In the genomic region with DNA sequence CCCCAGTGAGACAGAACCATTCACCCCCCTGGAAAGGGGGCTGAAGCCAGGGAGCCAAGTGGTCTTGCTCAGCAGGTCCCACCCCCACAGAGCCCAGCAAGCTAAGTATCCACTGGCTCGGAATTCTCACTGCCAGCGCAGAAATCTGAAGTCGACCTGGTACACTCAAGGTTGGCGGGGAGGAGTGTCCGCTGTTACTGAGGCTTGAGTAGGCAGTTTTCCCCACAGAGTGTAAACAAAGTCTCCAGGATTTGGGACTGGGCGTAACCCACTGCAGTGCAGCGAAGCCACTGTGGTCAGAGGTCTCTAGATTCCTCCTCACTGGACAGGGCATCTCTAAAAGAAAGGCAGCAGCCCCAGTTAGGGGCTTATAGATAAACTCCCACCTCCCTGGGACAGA, we compare ENCODE assay signal across 7 cellular contexts. TPM values are rescaled to one million over a fixed set of nuclear protein-coding genes. Genes with fewer than 3 reads are reported as not detected.
"Had no signal": no experiment of that assay in that cellular context is flagged by ENCODE, and none has a peak within 500 bp of the region (broad histone marks: within the 10 kb centered on the region; RNA-seq: fewer than 3 reads in every experiment).

No MANE protein-coding gene starts in this region.

- ATAC-seq: GM23338, K562 had no signal

- DNase-seq: H9, HCEC 1CT, IMR-90 had no signal

- H3K4me3 ChIP-seq: GM23338, K562 had no signal

RNA-seq across cellular contexts. Expression of gene PATE1, which starts 10.0 kb away (rescaled TPM):
- total RNA-seq: GM23338, H1, H9, HT-29, IMR-90, K562 had no signal

RNA-seq across cellular contexts. Expression of gene PATE2, which starts 22.6 kb away (rescaled TPM):
- total RNA-seq: GM23338, H1, HT-29, IMR-90, K562 had no signal

RNA-seq across cellular contexts. Expression of gene PATE3, which starts 31.9 kb away (rescaled TPM):
- total RNA-seq: GM23338, H1, H9, HT-29, IMR-90, K562 had no signal
